In genomic region chr10:16141499-16141898, GRCh38 we compare ENCODE assay signal across 27 cellular contexts.
"Had no signal": no experiment of that assay in that cellular context is flagged by ENCODE, and none has a peak within 500 bp of the region (broad histone marks: within the 10 kb centered on the region; RNA-seq: fewer than 3 reads in every experiment).

No MANE protein-coding gene starts in this region.

- H3K4me2 ChIP-seq: neural progenitor cell had no signal

- H3K4me3 ChIP-seq: neural progenitor cell, ovary, psoas muscle, right lobe of liver, sigmoid colon, suprapubic skin, testis, thyroid gland, tibial nerve, upper lobe of left lung, vagina had no signal

- H3K27ac ChIP-seq: neural progenitor cell, neutrophil, ovary, parathyroid adenoma, psoas muscle, right lobe of liver, sigmoid colon, suprapubic skin, testis, thyroid gland, tibial nerve, upper lobe of left lung, vagina had no signal

- H3K27me3 ChIP-seq: neural progenitor cell, neutrophil, ovary, right lobe of liver, sigmoid colon, suprapubic skin, testis, thyroid gland, tibial nerve, upper lobe of left lung, vagina had no signal

- H2AFZ ChIP-seq: neural progenitor cell, parathyroid adenoma had no signal

- H3K4me1 ChIP-seq: neural progenitor cell, parathyroid adenoma, psoas muscle, right lobe of liver, sigmoid colon, suprapubic skin, testis, thyroid gland, tibial nerve, upper lobe of left lung, vagina had no signal

- DNase-seq: naive thymus-derived CD4-positive, alpha-beta T cell; natural killer cell; nucleus accumbens; ovary; psoas muscle; right cardiac atrium; right lobe of liver; sigmoid colon; small intestine; stimulated activated CD4-positive, alpha-beta T cell treated with anti-CD3 and anti-CD28 coated beads, Interleukin-15, amount 100 ng/mL, for 24 hours; stimulated activated CD4-positive, alpha-beta T cell treated with anti-CD3 and anti-CD28 coated beads, Interleukin-2, amount 100 ng/mL, for 24 hours; stimulated activated CD4-positive, alpha-beta T cell treated with anti-CD3 and anti-CD28 coated beads, Interleukin-2, amount 100 ng/mL, for 48 hours; stimulated activated CD4-positive, alpha-beta T cell treated with anti-CD3 and anti-CD28 coated beads, Interleukin-4, amount 100 ng/mL, for 24 hours; stimulated activated naive B cell treated with anti-CD40 and anti-IgM and Interleukin-4, amounts not matched to agents 10 μg/mL and 1 μg/mL and 100 μg/mL, for 72 hours; stimulated activated naive CD8-positive, alpha-beta T cell treated with anti-CD3 and anti-CD28 coated beads, Interleukin-15, amount 100 ng/mL, for 72 hours; stimulated activated naive CD8-positive, alpha-beta T cell treated with anti-CD3 and anti-CD28 coated beads, Interleukin-15, Interleukin-2, amounts not matched to agents 100 U/mL and 50 U/mL, for 24 hours; substantia nigra; testis; thyroid gland; trophoblast cell; upper lobe of left lung had no signal

- H3K9ac ChIP-seq: neural progenitor cell, parathyroid adenoma had no signal

- H3K36me3 ChIP-seq: neural progenitor cell, neutrophil, ovary, right lobe of liver, sigmoid colon, suprapubic skin, thyroid gland, tibial nerve, upper lobe of left lung, vagina had no signal

- H3K9me3 ChIP-seq: neutrophil, ovary, psoas muscle, right lobe of liver, sigmoid colon, testis, thyroid gland, vagina had no signal
